ENCODE assay signal across 11 cellular contexts in the genomic region with DNA sequence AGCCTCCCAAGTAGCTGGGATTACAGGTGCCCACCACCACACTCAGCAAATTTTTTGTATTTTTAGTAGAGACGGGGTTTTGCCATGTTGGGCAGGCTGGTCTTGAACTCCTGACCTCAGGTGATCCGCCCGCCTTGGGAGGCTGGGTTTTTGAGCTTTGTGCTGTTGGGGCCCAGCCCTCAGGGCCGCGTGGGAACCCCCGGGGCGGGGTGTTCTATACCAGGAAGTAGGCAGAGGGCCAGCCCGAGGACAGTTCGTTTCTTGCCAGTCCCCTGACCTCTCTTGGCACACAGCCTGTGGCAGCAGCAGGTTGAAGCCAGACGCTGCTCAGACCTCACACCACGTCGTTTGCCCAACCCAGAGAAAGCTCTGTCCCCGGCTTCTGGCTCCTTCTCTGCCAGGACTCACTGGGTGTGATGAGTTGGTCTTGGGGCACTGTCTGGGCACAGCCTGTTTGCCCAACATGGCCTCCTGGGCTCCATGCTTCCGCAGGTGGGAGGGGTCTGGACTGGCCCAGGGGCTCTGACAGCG. TPM values are rescaled to one million over a fixed set of nuclear protein-coding genes. Genes with fewer than 3 reads are reported as not detected.
A peak's percentile ranks its signal among the peaks of the same experiment; 100 is the strongest.
DNase-seq lines count a peak whose midpoint lies in the region; ATAC-seq and TF ChIP-seq lines count a peak whose summit lies in the region.
"Had no signal": no experiment of that assay in that cellular context is flagged by ENCODE, and none has a peak within 500 bp of the region (broad histone marks: within the 10 kb centered on the region; RNA-seq: fewer than 3 reads in every experiment).

No MANE protein-coding gene starts in this region.

- H3K4me3 ChIP-seq in SK-N-SH (ENCODE audit: low read depth in 2 of 2, low read length in 1 of 2) = no peak overlapping the region
- no peak overlapping the region for H3K4me3 ChIP-seq in breast epithelium
- H3K4me3 ChIP-seq in lower lobe of right lung = no peak overlapping the region
- H3K4me3 ChIP-seq in urinary bladder (ENCODE audit: low read depth, low read length) = no peak overlapping the region
- H3K4me3 ChIP-seq: skin epidermis, thoracic aorta had no signal

- no peak for TF ChIP-seq EP300 in SK-N-SH (IDR thresholded peaks at IDR 0.05; ENCODE audit: borderline replicate concordance in 1 of 2, low read depth in 1 of 2, low read length in 1 of 2)

- POLR2A ChIA-PET in SK-N-SH (lab: Yijun Ruan, JAX) = interaction anchor here (1.3 kb wide), 1 partner anchor 18 kb away, joined by 3 read pairs; no protein-coding TSS in a partner anchor
- POLR2A ChIA-PET in HEK293T (lab: Yijun Ruan, JAX) = no interaction called here

- H3K79me2 ChIP-seq in SK-N-SH (ENCODE audit: insufficient read depth) = no peaks in the 10 kb centered on the region

- peaks cover 0 to 20% of the 10 kb centered on the region in 2 experiments; a peak in 1 of 4 replicates for H3K4me1 ChIP-seq in SK-N-SH (ENCODE audit: control insufficient read depth in 1 of 2, insufficient read depth in 2 of 2, low read depth in 1 of 2, low read length in 1 of 2)
- H3K4me1 ChIP-seq in breast epithelium = peaks cover 12 to 24% of the 10 kb centered on the region in 2 donors
- peaks cover 52% of the 10 kb centered on the region for H3K4me1 ChIP-seq in lower lobe of right lung
- H3K4me1 ChIP-seq in urinary bladder (ENCODE audit: insufficient read depth) = no peaks in the 10 kb centered on the region

- no peaks in the 10 kb centered on the region for H3K9me2 ChIP-seq in SK-N-SH

- H4K20me1 ChIP-seq in SK-N-SH (ENCODE audit: insufficient read depth) = no peaks in the 10 kb centered on the region

- intact Hi-C loops in breast epithelium (cut with DNase I; ENCODE audit: low total_unique reads) (no loop called here), lower lobe of right lung (cut with DNase I) (no loop called here)

- DNase-seq in SK-N-SH = peak; percentile 46
- peak; percentile 95 to 97 for DNase-seq in breast epithelium (ENCODE audit: low spot score in 2 of 2)
- peak; percentile 98 for DNase-seq in lower lobe of right lung
- no peak for DNase-seq in HEK293T (ENCODE audit: extremely low spot score)
- no peak for DNase-seq in NCI-H526 treated with DMSO at 0.1 percent for 48 hours (lab: John Stamatoyannopoulos, UW)
- DNase-seq: ACHN had no signal

- TF ChIP-seq POLR2A in breast epithelium (IDR thresholded peaks at IDR 0.05) = no peak

- no peaks in the 10 kb centered on the region for H3K9me3 ChIP-seq in SK-N-SH
- no peaks in the 10 kb centered on the region for H3K9me3 ChIP-seq in breast epithelium
- no peaks in the 10 kb centered on the region for H3K9me3 ChIP-seq in lower lobe of right lung
- H3K9me3 ChIP-seq: thoracic aorta had no signal

- H3K36me3 ChIP-seq in SK-N-SH (replicated peaks in 1 of 2; ENCODE audit: control insufficient read depth in 1 of 2, insufficient read depth in 2 of 2, low read length in 1 of 2) = no peaks in the 10 kb centered on the region
- no peaks in the 10 kb centered on the region for H3K36me3 ChIP-seq in breast epithelium
- no peaks in the 10 kb centered on the region for H3K36me3 ChIP-seq in lower lobe of right lung
- H3K36me3 ChIP-seq in urinary bladder (ENCODE audit: insufficient read depth) = no peaks in the 10 kb centered on the region
- H3K36me3 ChIP-seq: thoracic aorta had no signal

- H3K27me3 ChIP-seq in SK-N-SH (ENCODE audit: insufficient read depth) = no peaks in the 10 kb centered on the region
- no peaks in the 10 kb centered on the region for H3K27me3 ChIP-seq in breast epithelium
- no peaks in the 10 kb centered on the region for H3K27me3 ChIP-seq in lower lobe of right lung (ENCODE audit: low read depth)

- no peak overlapping the region; a peak in 1 of 4 replicates for H3K27ac ChIP-seq in SK-N-SH (ENCODE audit: low read depth in 2 of 2, low read length in 1 of 2)
- H3K27ac ChIP-seq in breast epithelium = peak overlapping the region; percentile 79 to 89
- H3K27ac ChIP-seq in lower lobe of right lung = peak overlapping the region; percentile 70
- peak overlapping the region; percentile 57 for H3K27ac ChIP-seq in urinary bladder (ENCODE audit: low read depth)
- H3K27ac ChIP-seq: thoracic aorta had no signal

- H3K9ac ChIP-seq in SK-N-SH = no peak overlapping the region

- TF ChIP-seq RAD21 in SK-N-SH (IDR thresholded peaks at IDR 0.05; ENCODE audit: low read length) = no peak

- H3F3A ChIP-seq in SK-N-SH (replicated peaks; ENCODE audit: insufficient read depth) = no peaks in the 10 kb centered on the region

- no peak; the same call in 2 of the 3 replicates for ATAC-seq in SK-N-SH treated with all-trans-retinoic acid at 6 μM for 48 hours
- peak; percentile 72 to 86 for ATAC-seq in lower lobe of right lung
- ATAC-seq in HG02938 (IDR thresholded peaks at IDR 0.05; ENCODE audit: unreplicated experiment) = no peak

- TF ChIP-seq CTCF in SK-N-SH (IDR thresholded peaks at IDR 0.05) = no peak
- TF ChIP-seq CTCF in breast epithelium (IDR thresholded peaks at IDR 0.05) = no peak
- TF ChIP-seq CTCF in lower lobe of right lung (IDR thresholded peaks at IDR 0.05) = no peak

- H2AFZ ChIP-seq in SK-N-SH (ENCODE audit: low read depth) = no peak overlapping the region

- 60% methylated on average over 12 of the region's 15 CpGs for WGBS in SK-N-SH (ENCODE audit: low lambda C conversion rate)
- 50% methylated on average over 15 of the region's 15 CpGs for WGBS in urinary bladder

- no peak overlapping the region for H3K4me2 ChIP-seq in SK-N-SH

- CTCF ChIA-PET in SK-N-SH (lab: Yijun Ruan, JAX) (interaction anchor here (0.6 to 3.1 kb wide), 4 partner anchors 10 to 63 kb away, joined by 3 to 12 read pairs (median 3); no protein-coding TSS in a partner anchor), HEK293T (lab: Yijun Ruan, JAX) (interaction anchor here (0.9 to 1.1 kb wide), 2 partner anchors 19 to 63 kb away, joined by 3 read pairs; no protein-coding TSS in a partner anchor)

TF ChIP-seq in SK-N-SH, 30 proteins besides CTCF, POLR2A, EP300 and RAD21:
- TF ChIP-seq FOSL2 (IDR thresholded peaks at IDR 0.05; ENCODE audit: borderline replicate concordance, low read depth) (no peak), CHD2 (IDR thresholded peaks at IDR 0.05; ENCODE audit: low read length, partially characterized antibody) (no peak), PBX3 (IDR thresholded peaks at IDR 0.05) (no peak), MXI1 (IDR thresholded peaks at IDR 0.05; ENCODE audit: low read depth, low read length) (peak; percentile 25; the same call in 1 of the 2 replicates)

TF ChIP-seq in SK-N-SH treated with all-trans-retinoic acid at 6 μM for 48 hours, 23 proteins besides CTCF, POLR2A, EP300 and RAD21 (continues in another document):
- TF ChIP-seq TOX (CRISPR knock-in tag; IDR thresholded peaks at IDR 0.05; ENCODE audit: borderline replicate concordance) (no peak), ZNF8 (CRISPR knock-in tag; IDR thresholded peaks at IDR 0.05) (no peak), BACH2 (CRISPR knock-in tag; IDR thresholded peaks at IDR 0.05; ENCODE audit: borderline replicate concordance) (no peak), OSR1 (CRISPR knock-in tag; IDR thresholded peaks at IDR 0.05) (no peak), ZNF70 (CRISPR knock-in tag; IDR thresholded peaks at IDR 0.05) (no peak)
- TF ChIP-seq, protein P1, sequence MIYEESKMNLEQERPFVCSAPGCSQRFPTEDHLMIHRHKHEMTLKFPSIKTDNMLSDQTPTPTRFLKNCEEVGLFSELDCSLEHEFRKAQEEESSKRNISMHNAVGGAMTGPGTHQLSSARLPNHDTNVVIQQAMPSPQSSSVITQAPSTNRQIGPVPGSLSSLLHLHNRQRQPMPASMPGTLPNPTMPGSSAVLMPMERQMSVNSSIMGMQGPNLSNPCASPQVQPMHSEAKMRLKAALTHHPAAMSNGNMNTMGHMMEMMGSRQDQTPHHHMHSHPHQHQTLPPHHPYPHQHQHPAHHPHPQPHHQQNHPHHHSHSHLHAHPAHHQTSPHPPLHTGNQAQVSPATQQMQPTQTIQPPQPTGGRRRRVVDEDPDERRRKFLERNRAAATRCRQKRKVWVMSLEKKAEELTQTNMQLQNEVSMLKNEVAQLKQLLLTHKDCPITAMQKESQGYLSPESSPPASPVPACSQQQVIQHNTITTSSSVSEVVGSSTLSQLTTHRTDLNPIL (CRISPR knock-in tag; IDR thresholded peaks at IDR 0.05; ENCODE audit: low read depth) = no peak

TF ChIP-seq in HEK293T, 16 proteins besides CTCF, POLR2A, EP300 and RAD21:
- TF ChIP-seq L3MBTL2 (conservative IDR thresholded peaks at IDR 0.05) (no peak), FOXK2 (IDR thresholded peaks at IDR 0.05) (no peak), ARNT (IDR thresholded peaks at IDR 0.05) (no peak), CTBP1 (IDR thresholded peaks at IDR 0.05; ENCODE audit: borderline replicate concordance) (no peak), SUZ12 (IDR thresholded peaks at IDR 0.05) (no peak), NFRKB (IDR thresholded peaks at IDR 0.05) (no peak), FOXA1 (IDR thresholded peaks at IDR 0.05) (no peak), ELF4 (IDR thresholded peaks at IDR 0.05) (no peak)

RNA-seq across cellular contexts. Expression of gene CHKA, which starts 24.9 kb away (rescaled TPM):
- 12.3 and 13.7 TPM in 2 replicates for polyA plus RNA-seq in SK-N-SH (2012; rRNA removed)
- polyA plus RNA-seq in SK-N-SH (2012; cell fraction: cytosol; rRNA removed) = 7.4 and 8.5 TPM in 2 replicates
- 69.3 and 80.7 TPM in 2 replicates for polyA plus RNA-seq in SK-N-SH (2012; cell fraction: nucleus; rRNA removed)
- 10 to 100 TPM; 52.1 to 73.0 (median 71.7) TPM for total RNA-seq in breast epithelium
- total RNA-seq in lower lobe of right lung = 43.0 TPM
- 26.2 TPM for total RNA-seq in urinary bladder
- 20.2 TPM for polyA plus RNA-seq in urinary bladder

Comparison
In these comparisons a context has a peak if more than half of its experiments do, and no peak if none do; other contexts are left out.
1. DNase-seq: peak in SK-N-SH (single experiment), breast epithelium (2 of 2) and lower lobe of right lung (single experiment); none in HEK293T (single experiment) and NCI-H526 treated with DMSO at 0.1 percent for 48 hours (single experiment).
2. H3K27ac ChIP-seq: peak in breast epithelium (2 of 2), lower lobe of right lung (single experiment) and urinary bladder (single experiment); none in SK-N-SH (0 of 2).
3. ATAC-seq: peak in lower lobe of right lung (2 of 2); none in SK-N-SH treated with all-trans-retinoic acid at 6 μM for 48 hours (single experiment) and HG02938 (single experiment).